ENCODE assay signal across 8 cellular contexts in genomic region chr4:140150886-140151699, GRCh38. TPM values are rescaled to one million over a fixed set of nuclear protein-coding genes. Genes with fewer than 3 reads are reported as not detected.
DNase-seq lines count a peak whose midpoint lies in the region; ATAC-seq and TF ChIP-seq lines count a peak whose summit lies in the region.

No MANE protein-coding gene starts in this region.

- no peaks in the 10 kb centered on the region for H3K79me2 ChIP-seq in OCI-LY3 (ENCODE audit: low read length)

- H3K36me3 ChIP-seq in OCI-LY3 (replicated peaks; ENCODE audit: low read depth, low read length) (no peaks in the 10 kb centered on the region), endocrine pancreas (ENCODE audit: control insufficient read depth, insufficient read depth, low read length) (no peaks in the 10 kb centered on the region)

- peak overlapping the region; percentile 52 for H3K9ac ChIP-seq in OCI-LY3 (ENCODE audit: low read length)
- peak overlapping the region; percentile 99 for H3K9ac ChIP-seq in endocrine pancreas (ENCODE audit: control insufficient read depth, insufficient read depth, low read length)

- DNase-seq in DMS53 treated with DMSO at 0.1 percent for 48 hours (lab: John Stamatoyannopoulos, UW; ENCODE audit: unreplicated experiment) (peak; percentile 71), HuH-7.5 (ENCODE audit: low spot score) (peak; percentile 60), lung microvascular endothelial cell (ENCODE audit: low read depth in 2 of 2) (peak; percentile 94 to 97)
- peak; percentile 74 for DNase-seq in activated CD8-positive, alpha-beta memory T cell treated with anti-CD3 and anti-CD28 coated beads, Interleukin-2, amount 50 U/mL, for 48 hours
- DNase-seq in stimulated activated CD8-positive, alpha-beta memory T cell treated with anti-CD3 and anti-CD28 coated beads, Interleukin-12 subunit alpha, Interleukin-12 subunit beta, amount 100 ng/mL, for 4 hours (ENCODE audit: low read depth) = peak; percentile 67

- peak overlapping the region; percentile 81 for H2AFZ ChIP-seq in OCI-LY3 (ENCODE audit: low read depth, low read length)

- H3K27me3 ChIP-seq in OCI-LY3 (ENCODE audit: low read depth, low read length) (peaks cover 61% of the 10 kb centered on the region), endocrine pancreas (ENCODE audit: control insufficient read depth, insufficient read depth, low read length) (no peaks in the 10 kb centered on the region)

- H3K4me3 ChIP-seq in OCI-LY3 (ENCODE audit: low read length) (peak overlapping the region; percentile 80), endocrine pancreas (ENCODE audit: control insufficient read depth, insufficient read depth, low read length) (peak overlapping the region; percentile 79)

- no peaks in the 10 kb centered on the region for H4K20me1 ChIP-seq in OCI-LY3 (ENCODE audit: insufficient read depth, low read length)

- peak overlapping the region; percentile 92 for H3K4me2 ChIP-seq in OCI-LY3 (ENCODE audit: low read length)

- TF ChIP-seq CTCF in OCI-LY3 (IDR thresholded peaks at IDR 0.05; ENCODE audit: low read depth, low read length) = no peak

- H3K27ac ChIP-seq in OCI-LY3 (ENCODE audit: low read length) = no peak overlapping the region

- peaks cover 15% of the 10 kb centered on the region for H3K4me1 ChIP-seq in OCI-LY3 (ENCODE audit: low read length)
- H3K4me1 ChIP-seq in endocrine pancreas (ENCODE audit: control insufficient read depth, insufficient read depth, low read length) = peaks cover 34% of the 10 kb centered on the region

- no peak for ATAC-seq in HG02852 (IDR thresholded peaks at IDR 0.05; ENCODE audit: unreplicated experiment)

- H3K9me3 ChIP-seq in OCI-LY3 (ENCODE audit: insufficient read depth, low read length) (no peaks in the 10 kb centered on the region), endocrine pancreas (ENCODE audit: control insufficient read depth, low read length) (no peaks in the 10 kb centered on the region)

RNA-seq across cellular contexts. Expression of gene MAML3, which starts 2.9 kb away (rescaled TPM):
- 4.0 and 4.8 TPM in 2 replicates for total RNA-seq in lung microvascular endothelial cell
